ENCODE assay signal across 29 cellular contexts in genomic region chr7:117248810-117249209, GRCh38.
DNase-seq lines count a peak whose midpoint lies in the region; ATAC-seq and TF ChIP-seq lines count a peak whose summit lies in the region.
"Had no signal": no experiment of that assay in that cellular context is flagged by ENCODE, and none has a peak within 500 bp of the region (broad histone marks: within the 10 kb centered on the region; RNA-seq: fewer than 3 reads in every experiment).

No MANE protein-coding gene starts in this region.

- H3K27me3 ChIP-seq in adipocyte (replicated peaks; ENCODE audit: control insufficient read depth, insufficient read depth, low read length) (no peaks in the 10 kb centered on the region), MM.1S (replicated peaks; ENCODE audit: insufficient read depth, low read length) (no peaks in the 10 kb centered on the region)
- H3K27me3 ChIP-seq: ascending aorta, upper lobe of left lung had no signal

- peaks cover 24% of the 10 kb centered on the region for H3K4me1 ChIP-seq in adipocyte (ENCODE audit: control insufficient read depth, insufficient read depth, low read length)
- no peaks in the 10 kb centered on the region for H3K4me1 ChIP-seq in MM.1S (ENCODE audit: low read length)
- H3K4me1 ChIP-seq: ascending aorta, upper lobe of left lung had no signal

- H3K9me3 ChIP-seq in adipocyte (ENCODE audit: control insufficient read depth, low read length), result no peaks in the 10 kb centered on the region
- no peaks in the 10 kb centered on the region for H3K9me3 ChIP-seq in MM.1S (replicated peaks; ENCODE audit: insufficient read depth, low read length)
- H3K9me3 ChIP-seq: upper lobe of left lung had no signal

- no peak overlapping the region for H3K27ac ChIP-seq in substantia nigra (ENCODE audit: low read depth, low read length, poor library complexity, severe bottlenecking)
- H3K27ac ChIP-seq in MM.1S (ENCODE audit: low read length), result no peak overlapping the region
- H3K27ac ChIP-seq: ascending aorta, C4-2B, upper lobe of left lung, WERI-Rb-1 had no signal

- H3K4me3 ChIP-seq in adipocyte (ENCODE audit: low read length) (no peak overlapping the region), MM.1S (ENCODE audit: low read length) (no peak overlapping the region)
- H3K4me3 ChIP-seq: ascending aorta, GM12878, upper lobe of left lung had no signal

- no peak overlapping the region for H3K4me2 ChIP-seq in MM.1S (ENCODE audit: low read depth, low read length)

- peaks cover 35% of the 10 kb centered on the region for H3K27me3 Mint-ChIP-seq in MCF 10A (ENCODE audit: insufficient read depth, unreplicated experiment)
- H3K27me3 Mint-ChIP-seq: activated T-cell treated with anti-CD3 and anti-CD28 coated beads, Interleukin-2, amount 50 U/mL, for 24 hours had no signal

- CTCF ChIA-PET in MCF 10A (lab: Yijun Ruan, JAX), result interaction anchor here (0.7 to 0.9 kb wide), 2 partner anchors 107 to 274 kb away, joined by 3 read pairs; no protein-coding TSS in a partner anchor

- H4K20me1 ChIP-seq in MM.1S (ENCODE audit: insufficient read depth, low read length), result no peaks in the 10 kb centered on the region

- no peak overlapping the region for H3K4me3 Mint-ChIP-seq in MCF 10A (ENCODE audit: unreplicated experiment)
- H3K4me3 Mint-ChIP-seq: activated CD4-positive, alpha-beta memory T cell treated with anti-CD3 and anti-CD28 coated beads for 36 hours; activated naive CD4-positive, alpha-beta T cell treated with anti-CD3 and anti-CD28 coated beads, Interleukin-2, amount 10 ng/mL, durations not matched to agents 7 days and 5 days; activated T-cell treated with anti-CD3 and anti-CD28 coated beads, Interleukin-2, amount 50 U/mL, for 24 hours; memory B cell; natural killer cell; stimulated activated naive CD8-positive, alpha-beta T cell treated with anti-CD3 and anti-CD28 coated beads, Interleukin-15, amount 100 ng/mL, for 72 hours had no signal

- intact Hi-C loops in MCF 10A (cut with micrococcal nuclease), result no loop called here

- H3K9ac ChIP-seq in adipocyte (ENCODE audit: low read length) (peak overlapping the region; percentile 8), MM.1S (ENCODE audit: low read length) (no peak overlapping the region)

- no peak for ATAC-seq in GM19463 (IDR thresholded peaks at IDR 0.05; ENCODE audit: unreplicated experiment)
- ATAC-seq: GM12878; natural killer cell; stimulated activated naive CD8-positive, alpha-beta T cell treated with anti-CD3 and anti-CD28 coated beads, Interleukin-15, amount 100 ng/mL, for 72 hours had no signal

- BruUV-seq in MCF 10A (replicated peaks; lab: Mats Ljungman, UMichigan), result no TSS peak

- H3K9me2 ChIP-seq in MM.1S (replicated peaks; ENCODE audit: insufficient read depth, low read length), result no peaks in the 10 kb centered on the region

- DNase-seq in NCI-H748 (lab: John Stamatoyannopoulos, UW; ENCODE audit: unreplicated experiment) (peak; percentile 28), NCI-H748 treated with DMSO at 0.1 percent for 48 hours (lab: John Stamatoyannopoulos, UW) (no peak), adipocyte (ENCODE audit: low read depth) (no peak), globus pallidus (ENCODE audit: low spot score) (peak; percentile 35), substantia nigra (lab: John Stamatoyannopoulos, UW) (peak in 29 of 49 donors; percentile 1 to 37 (median 14)), MM.1S (no peak), MCF 10A (ENCODE audit: unreplicated experiment) (no peak)
- DNase-seq: 8988T; activated CD4-positive, alpha-beta memory T cell treated with anti-CD3 and anti-CD28 coated beads for 36 hours; activated naive CD4-positive, alpha-beta T cell treated with anti-CD3 and anti-CD28 coated beads, Interleukin-2, amount 10 ng/mL, durations not matched to agents 7 days and 5 days; activated T-cell treated with anti-CD3 and anti-CD28 coated beads, Interleukin-2, amount 50 U/mL, for 24 hours; DMS 273 treated with DMSO at 0.1 percent for 48 hours; HCEC 1CT; KBM-7; natural killer cell; NCI-H1092 treated with DMSO at 0.1 percent for 48 hours; NCI-H2081 treated with DMSO at 0.1 percent for 48 hours; NCI-H524; OCI-M1; stimulated activated CD4-positive, alpha-beta T cell treated with anti-CD3 and anti-CD28 coated beads, Interleukin-2, amount 100 ng/mL, for 48 hours; stimulated activated naive CD8-positive, alpha-beta T cell treated with anti-CD3 and anti-CD28 coated beads, Interleukin-15, amount 100 ng/mL, for 72 hours; T-helper 2 cell; upper lobe of left lung; WERI-Rb-1 had no signal

- no peak overlapping the region for H2AFZ ChIP-seq in MM.1S (ENCODE audit: low read length)

- H3K79me2 ChIP-seq in MM.1S (ENCODE audit: low read length), result no peaks in the 10 kb centered on the region

- no peaks in the 10 kb centered on the region for H3K4me1 Mint-ChIP-seq in MCF 10A (ENCODE audit: insufficient read depth, unreplicated experiment)
- H3K4me1 Mint-ChIP-seq: activated naive CD4-positive, alpha-beta T cell treated with anti-CD3 and anti-CD28 coated beads, Interleukin-2, amount 10 ng/mL, durations not matched to agents 7 days and 5 days; memory B cell; natural killer cell; stimulated activated naive CD8-positive, alpha-beta T cell treated with anti-CD3 and anti-CD28 coated beads, Interleukin-15, amount 100 ng/mL, for 72 hours had no signal

- H3K27ac Mint-ChIP-seq in MCF 10A (ENCODE audit: low read depth, unreplicated experiment), result no peak overlapping the region
- H3K27ac Mint-ChIP-seq: activated CD4-positive, alpha-beta memory T cell treated with anti-CD3 and anti-CD28 coated beads for 36 hours; activated naive CD4-positive, alpha-beta T cell treated with anti-CD3 and anti-CD28 coated beads, Interleukin-2, amount 10 ng/mL, durations not matched to agents 7 days and 5 days; activated T-cell treated with anti-CD3 and anti-CD28 coated beads, Interleukin-2, amount 50 U/mL, for 24 hours; memory B cell; natural killer cell; stimulated activated naive CD8-positive, alpha-beta T cell treated with anti-CD3 and anti-CD28 coated beads, Interleukin-15, amount 100 ng/mL, for 72 hours had no signal

- no peaks in the 10 kb centered on the region for H3F3A ChIP-seq in MM.1S (ENCODE audit: insufficient read depth, low read length)

- no peak for TF ChIP-seq CTCF in MM.1S (IDR thresholded peaks at IDR 0.05; ENCODE audit: low read length)
- no peak for TF ChIP-seq CTCF in MCF 10A (IDR thresholded peaks at IDR 0.05; ENCODE audit: unreplicated experiment)

- H3K36me3 Mint-ChIP-seq in MCF 10A (ENCODE audit: insufficient read depth, unreplicated experiment), result no peaks in the 10 kb centered on the region
- H3K36me3 Mint-ChIP-seq: activated CD4-positive, alpha-beta memory T cell treated with anti-CD3 and anti-CD28 coated beads for 36 hours; activated naive CD4-positive, alpha-beta T cell treated with anti-CD3 and anti-CD28 coated beads, Interleukin-2, amount 10 ng/mL, durations not matched to agents 7 days and 5 days; memory B cell; natural killer cell had no signal

- H3K36me3 ChIP-seq in adipocyte (ENCODE audit: control insufficient read depth, insufficient read depth, low read length, severe bottlenecking) (no peaks in the 10 kb centered on the region), MM.1S (replicated peaks; ENCODE audit: insufficient read depth, low read length) (no peaks in the 10 kb centered on the region)
- H3K36me3 ChIP-seq: ascending aorta, upper lobe of left lung, WERI-Rb-1 had no signal

- peaks cover 25% of the 10 kb centered on the region for H3K9me3 Mint-ChIP-seq in MCF 10A (ENCODE audit: unreplicated experiment)
- H3K9me3 Mint-ChIP-seq: activated CD4-positive, alpha-beta memory T cell treated with anti-CD3 and anti-CD28 coated beads for 36 hours; activated naive CD4-positive, alpha-beta T cell treated with anti-CD3 and anti-CD28 coated beads, Interleukin-2, amount 10 ng/mL, durations not matched to agents 7 days and 5 days; activated T-cell treated with anti-CD3 and anti-CD28 coated beads, Interleukin-2, amount 50 U/mL, for 24 hours had no signal

- POLR2A ChIA-PET in MCF 10A (lab: Yijun Ruan, JAX), result no interaction called here

Comparison
In these comparisons a context has a peak if more than half of its experiments do, and no peak if none do; other contexts are left out.
1. DNase-seq: peak in NCI-H748 (single experiment), globus pallidus (single experiment) and substantia nigra (29 of 49); none in NCI-H748 treated with DMSO at 0.1 percent for 48 hours (single experiment), adipocyte (single experiment), MM.1S (single experiment) and MCF 10A (single experiment).